ENCODE assay signal across 10 cellular contexts in the genomic region with DNA sequence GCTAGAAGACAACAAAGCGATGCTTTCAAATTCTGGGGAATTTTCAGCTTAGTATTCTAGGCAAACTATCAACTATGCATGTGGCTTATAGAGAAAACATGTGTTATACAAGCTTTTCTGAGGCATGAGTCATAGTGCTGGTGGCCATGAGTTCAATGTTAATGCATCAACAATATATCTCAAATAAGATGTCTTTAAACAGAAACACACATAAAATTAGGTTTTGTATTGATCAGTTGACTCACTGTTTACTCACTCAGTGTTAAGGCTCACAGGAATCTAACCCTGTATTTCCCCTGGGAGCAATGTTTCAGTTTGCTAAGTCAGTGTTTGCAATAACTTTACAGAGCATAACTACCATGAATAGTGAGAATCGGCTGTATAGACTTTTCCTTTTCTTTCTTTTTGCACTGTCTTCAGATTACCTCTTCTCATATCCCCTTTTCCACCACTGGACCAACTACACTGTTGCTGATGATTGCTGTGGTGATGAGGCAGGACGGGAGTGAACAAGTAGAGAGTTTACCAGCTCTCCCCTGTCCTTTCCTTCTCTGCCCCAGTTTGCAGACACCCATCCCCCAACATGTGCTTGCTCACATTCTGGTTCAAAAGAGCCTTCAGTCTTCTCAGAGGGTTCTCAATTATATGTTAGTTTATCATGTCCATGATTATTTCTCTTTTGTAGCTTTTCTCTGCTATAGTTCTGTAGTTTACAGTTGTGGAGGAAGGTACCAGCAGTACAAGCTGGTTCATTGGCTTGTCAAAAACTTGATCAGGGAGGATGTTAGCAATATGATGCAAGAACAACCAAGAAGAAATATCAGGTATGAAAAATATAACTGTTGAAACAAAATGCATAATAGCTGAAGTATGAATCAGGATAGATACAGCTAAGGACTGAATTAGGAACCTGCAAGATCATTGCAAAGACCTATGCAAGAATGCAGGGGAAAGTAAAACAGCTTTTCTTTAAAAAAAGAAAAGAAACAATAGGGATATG. TPM values are rescaled to one million over a fixed set of nuclear protein-coding genes. Genes with fewer than 3 reads are reported as not detected.
DNase-seq lines count a peak whose midpoint lies in the region; ATAC-seq lines count a peak whose summit lies in the region.
"Had no signal": no experiment of that assay in that cellular context is flagged by ENCODE, and none has a peak within 500 bp of the region (broad histone marks: within the 10 kb centered on the region; RNA-seq: fewer than 3 reads in every experiment).

No MANE protein-coding gene starts in this region.

- H3K4me3 ChIP-seq in CD8-positive, alpha-beta memory T cell (ENCODE audit: low read length): no peak overlapping the region

- H3K36me3 Mint-ChIP-seq in CD8-positive, alpha-beta memory T cell: peaks cover 6 to 40% (median 14%) of the 10 kb centered on the region in 3 donors
- H3K36me3 Mint-ChIP-seq in activated T-helper 17 cell treated with anti-CD3 and anti-CD28 coated beads, Interleukin-2, amount 50 U/mL, for 72 hours (ENCODE audit: low read depth): peaks cover 83% of the 10 kb centered on the region
- H3K36me3 Mint-ChIP-seq: naive B cell had no signal

- no peak for DNase-seq in CD8-positive, alpha-beta memory T cell
- DNase-seq in left lobe of liver (ENCODE audit: low spot score) (no peak), inferior parietal cortex (ENCODE audit: extremely low spot score) (no peak), putamen (ENCODE audit: low spot score) (no peak), islet precursor cell (no peak)
- DNase-seq: naive B cell had no signal

- CTCF ChIA-PET in CD8-positive, alpha-beta memory T cell (lab: Charles Lee): interaction anchor here (0.6 to 1.4 kb wide), 2 partner anchors 8 to 39 kb away, joined by 3 to 5 read pairs; no protein-coding TSS in a partner anchor

- H3K27me3 ChIP-seq in CD8-positive, alpha-beta memory T cell (ENCODE audit: insufficient read depth, low read length, poor library complexity, severe bottlenecking): no peaks in the 10 kb centered on the region

- peaks cover 16% of the 10 kb centered on the region for H3K4me1 ChIP-seq in CD8-positive, alpha-beta memory T cell (ENCODE audit: insufficient read depth, low read length)

- H3K4me3 Mint-ChIP-seq in CD8-positive, alpha-beta memory T cell: peak overlapping the region in 5 of 7 donors; percentile 8 to 59 (median 9)
- peak overlapping the region; percentile 70 for H3K4me3 Mint-ChIP-seq in activated T-helper 17 cell treated with anti-CD3 and anti-CD28 coated beads, Interleukin-2, amount 50 U/mL, for 72 hours
- H3K4me3 Mint-ChIP-seq: naive B cell had no signal

- H3K27ac ChIP-seq in CD8-positive, alpha-beta memory T cell (ENCODE audit: low read depth, low read length): no peak overlapping the region

- peaks cover 24 to 43% (median 33%) of the 10 kb centered on the region in 3 donors for H3K4me1 Mint-ChIP-seq in CD8-positive, alpha-beta memory T cell
- peaks cover 29% of the 10 kb centered on the region for H3K4me1 Mint-ChIP-seq in activated T-helper 17 cell treated with anti-CD3 and anti-CD28 coated beads, Interleukin-2, amount 50 U/mL, for 72 hours
- H3K4me1 Mint-ChIP-seq: naive B cell had no signal

- peak; percentile 52 for ATAC-seq in HG02938 (IDR thresholded peaks at IDR 0.05; ENCODE audit: unreplicated experiment)
- ATAC-seq in activated T-helper 17 cell treated with anti-CD3 and anti-CD28 coated beads, Interleukin-2, amount 50 U/mL, for 72 hours (replicated peaks): peak; percentile 85
- ATAC-seq in left lobe of liver: peak; percentile 64
- no peak for ATAC-seq in GM19324 (IDR thresholded peaks at IDR 0.05; ENCODE audit: low FRiP score, unreplicated experiment)

- H3K9me3 ChIP-seq in CD8-positive, alpha-beta memory T cell (ENCODE audit: low read length): no peaks in the 10 kb centered on the region

- POLR2A ChIA-PET in CD8-positive, alpha-beta memory T cell (lab: Charles Lee): interaction anchor here (1.1 kb wide), 1 partner anchor 8 kb away, joined by 4 read pairs; no protein-coding TSS in a partner anchor

- H3K36me3 ChIP-seq in CD8-positive, alpha-beta memory T cell (ENCODE audit: insufficient read depth, low read length): no peaks in the 10 kb centered on the region

- no peaks in the 10 kb centered on the region for H3K27me3 Mint-ChIP-seq in CD8-positive, alpha-beta memory T cell
- H3K27me3 Mint-ChIP-seq in activated T-helper 17 cell treated with anti-CD3 and anti-CD28 coated beads, Interleukin-2, amount 50 U/mL, for 72 hours: no peaks in the 10 kb centered on the region

- H3K27ac Mint-ChIP-seq in CD8-positive, alpha-beta memory T cell: peak overlapping the region in 4 of 8 donors; percentile 6 to 73 (median 36)
- peak overlapping the region; percentile 84 for H3K27ac Mint-ChIP-seq in activated T-helper 17 cell treated with anti-CD3 and anti-CD28 coated beads, Interleukin-2, amount 50 U/mL, for 72 hours

- H3K9me3 Mint-ChIP-seq in CD8-positive, alpha-beta memory T cell: peaks cover 0 to 4% (median 0%) of the 10 kb centered on the region in 5 donors
- H3K9me3 Mint-ChIP-seq in activated T-helper 17 cell treated with anti-CD3 and anti-CD28 coated beads, Interleukin-2, amount 50 U/mL, for 72 hours: no peaks in the 10 kb centered on the region

RNA-seq across cellular contexts. Expression of gene CD2, which starts 23.9 kb away (rescaled TPM):
- total RNA-seq in CD8-positive, alpha-beta memory T cell: 100 to 1,000 TPM; 353 to 364 TPM
- 440 TPM for polyA plus RNA-seq in CD8-positive, alpha-beta memory T cell
- 100 to 1,000 TPM; 303 to 473 TPM for total RNA-seq in activated T-helper 17 cell treated with anti-CD3 and anti-CD28 coated beads, Interleukin-2, amount 50 U/mL, for 72 hours
- 0.43 TPM for total RNA-seq in left lobe of liver
- total RNA-seq: endothelial cell of umbilical vein had no signal
- polyA plus RNA-seq: endothelial cell of umbilical vein had no signal

Comparison
In these comparisons a context has a peak if more than half of its experiments do, and no peak if none do; other contexts are left out.
1. RNA of gene CD2, which starts 23.9 kb away (total RNA-seq): 303 to 473 TPM in activated T-helper 17 cell treated with anti-CD3 and anti-CD28 coated beads, Interleukin-2, amount 50 U/mL, for 72 hours and 353 to 364 TPM in CD8-positive, alpha-beta memory T cell; 0.43 TPM in left lobe of liver (single experiment); every median in the first group is over 100 times any median in the second.